8 cellular contexts compared by ENCODE assay signal in genomic region chr3:53846134-53846850, GRCh38. TPM values are rescaled to one million over a fixed set of nuclear protein-coding genes. Genes with fewer than 3 reads are reported as not detected.
A peak's percentile ranks its signal among the peaks of the same experiment; 100 is the strongest.
DNase-seq lines count a peak whose midpoint lies in the region; ATAC-seq and TF ChIP-seq lines count a peak whose summit lies in the region.

Gene CHDH (minus strand): TSS chr3:53846419. CDS start chr3:53824008, 22,411 bp downstream.
A gene with protein sequence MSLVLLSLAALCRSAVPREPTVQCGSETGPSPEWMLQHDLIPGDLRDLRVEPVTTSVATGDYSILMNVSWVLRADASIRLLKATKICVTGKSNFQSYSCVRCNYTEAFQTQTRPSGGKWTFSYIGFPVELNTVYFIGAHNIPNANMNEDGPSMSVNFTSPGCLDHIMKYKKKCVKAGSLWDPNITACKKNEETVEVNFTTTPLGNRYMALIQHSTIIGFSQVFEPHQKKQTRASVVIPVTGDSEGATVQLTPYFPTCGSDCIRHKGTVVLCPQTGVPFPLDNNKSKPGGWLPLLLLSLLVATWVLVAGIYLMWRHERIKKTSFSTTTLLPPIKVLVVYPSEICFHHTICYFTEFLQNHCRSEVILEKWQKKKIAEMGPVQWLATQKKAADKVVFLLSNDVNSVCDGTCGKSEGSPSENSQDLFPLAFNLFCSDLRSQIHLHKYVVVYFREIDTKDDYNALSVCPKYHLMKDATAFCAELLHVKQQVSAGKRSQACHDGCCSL (plus strand): TSS chr3:53846568. CDS start chr3:53846589, 21 bp downstream.

- H3K27ac ChIP-seq in KOPT-K1 (ENCODE audit: low read depth, low read length, poor library complexity, severe bottlenecking) (peak within 1 kb of the TSS; percentile 64), cardiac muscle cell (peak within 1 kb of the TSS; percentile 93)

- H3K4me1 ChIP-seq in cardiac muscle cell (ENCODE audit: low read depth): peaks cover 7% of the 10 kb centered on the region

- H3K36me3 Mint-ChIP-seq in activated naive CD4-positive, alpha-beta T cell treated with anti-CD3 and anti-CD28 coated beads, Interleukin-2, amount 10 ng/mL, durations not matched to agents 7 days and 5 days: no peaks in the 10 kb centered on the region
- H3K36me3 Mint-ChIP-seq in osteocyte (ENCODE audit: unreplicated experiment): no peaks in the 10 kb centered on the region

- H3K9me3 ChIP-seq in KOPT-K1 (ENCODE audit: insufficient read depth, low read length, poor library complexity, severe bottlenecking) (no peaks in the 10 kb centered on the region), cardiac muscle cell (ENCODE audit: low read depth) (no peaks in the 10 kb centered on the region)

- peak; percentile 53 for ATAC-seq in GM21390 (IDR thresholded peaks at IDR 0.05; ENCODE audit: unreplicated experiment)

- H3K4me1 Mint-ChIP-seq in activated naive CD4-positive, alpha-beta T cell treated with anti-CD3 and anti-CD28 coated beads, Interleukin-2, amount 10 ng/mL, durations not matched to agents 7 days and 5 days: peaks cover 5% of the 10 kb centered on the region
- peaks cover 5% of the 10 kb centered on the region for H3K4me1 Mint-ChIP-seq in osteocyte (ENCODE audit: unreplicated experiment)

- CTCF ChIA-PET in GM10248 (lab: Yijun Ruan, JAX): interaction anchor here (0.6 to 1.5 kb wide), 3 partner anchors 11 to 21 kb away, joined by 3 read pairs; no protein-coding TSS in a partner anchor
- CTCF ChIA-PET in activated naive CD4-positive, alpha-beta T cell treated with anti-CD3 and anti-CD28 coated beads, Interleukin-2, amount 10 ng/mL, durations not matched to agents 7 days and 5 days (lab: Charles Lee): no interaction called here

- POLR2A ChIA-PET in GM10248 (lab: Yijun Ruan, JAX): no interaction called here

- peak within 1 kb of the TSS; percentile 53 for H3K4me3 ChIP-seq in cardiac muscle cell

- H3K9me3 Mint-ChIP-seq in activated naive CD4-positive, alpha-beta T cell treated with anti-CD3 and anti-CD28 coated beads, Interleukin-2, amount 10 ng/mL, durations not matched to agents 7 days and 5 days: no peaks in the 10 kb centered on the region
- H3K9me3 Mint-ChIP-seq in osteocyte (ENCODE audit: unreplicated experiment): no peaks in the 10 kb centered on the region

- peak; percentile 68 for DNase-seq in GM10248 (ENCODE audit: extremely low spot score)
- peak; percentile 36 for DNase-seq in activated naive CD4-positive, alpha-beta T cell treated with anti-CD3 and anti-CD28 coated beads, Interleukin-2, amount 10 ng/mL, durations not matched to agents 7 days and 5 days
- DNase-seq in cardiac muscle cell (ENCODE audit: low read depth in 1 of 2, low spot score in 1 of 2): peak in 1 of 2 donors; percentile 74
- no peak for DNase-seq in osteocyte (ENCODE audit: extremely low spot score, unreplicated experiment)
- DNase-seq in mesenteric fat pad (ENCODE audit: low spot score): no peak
- no peak for DNase-seq in MV-4-11 (lab: John Stamatoyannopoulos, UW)

- H3K27ac Mint-ChIP-seq in activated naive CD4-positive, alpha-beta T cell treated with anti-CD3 and anti-CD28 coated beads, Interleukin-2, amount 10 ng/mL, durations not matched to agents 7 days and 5 days: no peak within 1 kb of the TSS
- H3K27ac Mint-ChIP-seq in osteocyte (ENCODE audit: unreplicated experiment): no peak within 1 kb of the TSS

- H3K27me3 ChIP-seq in cardiac muscle cell: peaks cover 5% of the 10 kb centered on the region

- H3K36me3 ChIP-seq in KOPT-K1 (ENCODE audit: insufficient read depth, low read length): no peaks in the 10 kb centered on the region
- H3K36me3 ChIP-seq in cardiac muscle cell: no peaks in the 10 kb centered on the region

- TF ChIP-seq CTCF in GM10248 (IDR thresholded peaks at IDR 0.05; ENCODE audit: control extremely low read depth, extremely low read depth, low read depth, missing control alignments) (no peak), cardiac muscle cell (IDR thresholded peaks at IDR 0.05; ENCODE audit: low read depth, low read length) (no peak), osteocyte (IDR thresholded peaks at IDR 0.05) (no peak)

- H3K4me3 Mint-ChIP-seq in activated naive CD4-positive, alpha-beta T cell treated with anti-CD3 and anti-CD28 coated beads, Interleukin-2, amount 10 ng/mL, durations not matched to agents 7 days and 5 days: peak within 1 kb of the TSS; percentile 57
- H3K4me3 Mint-ChIP-seq in osteocyte (ENCODE audit: unreplicated experiment): peak within 1 kb of the TSS; percentile 76

- H3K27me3 Mint-ChIP-seq in activated naive CD4-positive, alpha-beta T cell treated with anti-CD3 and anti-CD28 coated beads, Interleukin-2, amount 10 ng/mL, durations not matched to agents 7 days and 5 days: peaks cover 82% of the 10 kb centered on the region
- H3K27me3 Mint-ChIP-seq in osteocyte (ENCODE audit: unreplicated experiment): peaks cover 20% of the 10 kb centered on the region

RNA-seq across cellular contexts. Expression of gene CHDH, which starts in this region (rescaled TPM):
- total RNA-seq in cardiac muscle cell: 11.5 and 36.1 TPM in 2 replicates
- polyA plus RNA-seq in cardiac muscle cell: 12.8 and 23.3 TPM in 2 replicates
- 0.81 and 0.86 TPM in 2 replicates for total RNA-seq in osteocyte
- 1.4 TPM for total RNA-seq in mesenteric fat pad

RNA-seq across cellular contexts. Expression of the second gene that starts in this region (rescaled TPM):
- total RNA-seq in cardiac muscle cell (8.4 and 13.1 TPM in 2 replicates), osteocyte (0.24 and 0.54 TPM in 2 replicates), mesenteric fat pad (not detected)
- polyA plus RNA-seq in cardiac muscle cell: 11.5 and 15.9 TPM in 2 replicates

Comparison
In these comparisons a context has a peak if more than half of its experiments do, and no peak if none do; other contexts are left out.
1. DNase-seq: peak in GM10248 (single experiment) and activated naive CD4-positive, alpha-beta T cell treated with anti-CD3 and anti-CD28 coated beads, Interleukin-2, amount 10 ng/mL, durations not matched to agents 7 days and 5 days (single experiment); none in osteocyte (single experiment), mesenteric fat pad (single experiment) and MV-4-11 (single experiment).